27 cellular contexts compared by ENCODE assay signal in the genomic region with DNA sequence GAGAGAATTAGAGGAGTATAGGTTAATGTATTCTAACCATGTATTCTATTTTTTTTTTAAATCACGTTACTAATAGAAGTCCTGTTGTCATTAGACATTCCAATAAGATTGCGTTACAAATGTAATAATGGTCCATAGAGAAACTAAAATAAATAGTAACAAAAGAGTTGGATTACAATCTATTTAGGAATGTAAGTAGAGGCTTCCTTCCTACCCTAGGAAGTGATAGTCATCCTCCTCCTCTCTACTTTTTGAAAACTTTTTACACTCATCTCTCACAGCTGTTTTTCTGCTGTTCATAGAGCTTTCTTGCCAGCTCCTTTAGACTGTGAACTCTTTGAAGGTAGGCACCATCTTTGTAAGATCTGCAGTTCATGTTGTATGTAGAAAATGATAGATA. TPM values are rescaled to one million over a fixed set of nuclear protein-coding genes. Genes with fewer than 3 reads are reported as not detected.
DNase-seq lines count a peak whose midpoint lies in the region; ATAC-seq, FAIRE-seq and TF ChIP-seq lines count a peak whose summit lies in the region.
"Had no signal": no experiment of that assay in that cellular context is flagged by ENCODE, and none has a peak within 500 bp of the region (broad histone marks: within the 10 kb centered on the region; RNA-seq: fewer than 3 reads in every experiment).

No MANE protein-coding gene starts in this region.

- FAIRE-seq in A549 (lab: Jason Lieb, UNC): no peak
- FAIRE-seq: A204.1, HepG2 had no signal

- H3K4me1 ChIP-seq in A549 (no peaks in the 10 kb centered on the region; the same call in 2 of the 3 replicates), HCT116 (ENCODE audit: control insufficient read depth in 1 of 2, insufficient read depth in 2 of 2, low read length in 2 of 2) (peaks cover 15 to 31% of the 10 kb centered on the region in 2 experiments; a peak in 3 of 4 replicates)
- no peaks in the 10 kb centered on the region for H3K4me1 ChIP-seq in CD8-positive, alpha-beta T cell (ENCODE audit: insufficient read depth, low read length)
- H3K4me1 ChIP-seq: esophagus muscularis mucosa, thyroid gland had no signal

- no peak for TF ChIP-seq EP300 in A549 (IDR thresholded peaks at IDR 0.05)

- peak overlapping the region; percentile 79 for H2AFZ ChIP-seq in HCT116 (ENCODE audit: low read depth, low read length, poor library complexity, severe bottlenecking)

- H3K4me3 Mint-ChIP-seq in CD8-positive, alpha-beta T cell: no peak overlapping the region
- H3K4me3 Mint-ChIP-seq: activated CD8-positive, alpha-beta memory T cell treated with anti-CD3 and anti-CD28 coated beads, Interleukin-2, amount 10 ng/mL, durations not matched to agents 7 days and 5 days; activated T-helper 1 cell treated with anti-CD3 and anti-CD28 coated beads, Interleukin-12 subunit alpha, Interleukin-12 subunit beta, Interleukin-2, Interleukin-4 antibody, amounts not matched to agents 30 ng/mL and 10 ng/mL and 1 ng/mL, durations not matched to agents 14 hours and 24 hours and 36 hours; naive thymus-derived CD4-positive, alpha-beta T cell; stimulated activated naive CD8-positive, alpha-beta T cell treated with anti-CD3 and anti-CD28 coated beads, Interleukin-15, Interleukin-2, amounts not matched to agents 100 ng/mL and 50 ng/mL, for 24 hours had no signal

- CTCF ChIA-PET in A549 (lab: Yijun Ruan, JAX) (interaction anchor here (1.7 kb wide), 1 partner anchor 13 kb away, joined by 7 read pairs; no protein-coding TSS in a partner anchor), HCT116 (lab: Charles Lee) (interaction anchor here (0.8 kb wide), 1 partner anchor 279 kb away, joined by 3 read pairs; no protein-coding TSS in a partner anchor)
- CTCF ChIA-PET in CD8-positive, alpha-beta T cell (lab: Charles Lee): no interaction called here

- 24% methylated on average over 2 of the region's 2 CpGs for WGBS in A549 (ENCODE audit: missing lambda C conversion rate)

- peak overlapping the region; percentile 2 to 31; a peak in 2 of 6 replicates for H3K27ac ChIP-seq in A549
- peak overlapping the region; percentile 59; the same call in 1 of the 2 replicates for H3K27ac ChIP-seq in HCT116 (ENCODE audit: low read depth, low read length)
- no peak overlapping the region for H3K27ac ChIP-seq in CD8-positive, alpha-beta T cell (ENCODE audit: low read depth, low read length)
- H3K27ac ChIP-seq: C4-2B, esophagus muscularis mucosa, thyroid gland had no signal

- intact Hi-C loops in HCT116 (cut with micrococcal nuclease): no loop called here
- intact Hi-C loops in CD8-positive, alpha-beta T cell (cut with DNase I, micrococcal nuclease): no loop called here

- RAD21 ChIA-PET in HCT116 (lab: Charles Lee; ENCODE audit: low non-redundant PET in 1 of 2, low total read pairs in 2 of 2, uncharacterized antibody in 2 of 2, unreplicated experiment in 2 of 2): no interaction called here

- H3K9ac ChIP-seq in HCT116 (ENCODE audit: low read length): peak overlapping the region; percentile 48

- H3K4me1 Mint-ChIP-seq in CD8-positive, alpha-beta T cell (ENCODE audit: low read depth): no peaks in the 10 kb centered on the region
- H3K4me1 Mint-ChIP-seq: activated CD8-positive, alpha-beta memory T cell treated with anti-CD3 and anti-CD28 coated beads, Interleukin-2, amount 10 ng/mL, durations not matched to agents 7 days and 5 days; naive thymus-derived CD4-positive, alpha-beta T cell had no signal

- H3K36me3 Mint-ChIP-seq in CD8-positive, alpha-beta T cell: no peaks in the 10 kb centered on the region
- H3K36me3 Mint-ChIP-seq: activated CD8-positive, alpha-beta memory T cell treated with anti-CD3 and anti-CD28 coated beads, Interleukin-2, amount 10 ng/mL, durations not matched to agents 7 days and 5 days; activated naive CD4-positive, alpha-beta T cell treated with anti-CD3 and anti-CD28 coated beads, Interleukin-2, amount 50 U/mL, for 72 hours; naive thymus-derived CD4-positive, alpha-beta T cell had no signal

- H3K9me2 ChIP-seq in HCT116 (ENCODE audit: insufficient read depth): no peaks in the 10 kb centered on the region

- H3K9me3 ChIP-seq in A549: no peaks in the 10 kb centered on the region
- H3K9me3 ChIP-seq in HCT116 (ENCODE audit: control insufficient read depth in 1 of 2, insufficient read depth in 1 of 2, low read depth in 1 of 2, low read length in 2 of 2): no peaks in the 10 kb centered on the region
- H3K9me3 ChIP-seq in CD8-positive, alpha-beta T cell (ENCODE audit: low read length): no peaks in the 10 kb centered on the region
- H3K9me3 ChIP-seq: esophagus muscularis mucosa, thyroid gland had no signal

- 0 out of 3 replicates have a peak overlapping the region, but pooled peaks have one; percentile 32 for H3K4me2 ChIP-seq in A549
- H3K4me2 ChIP-seq in HCT116 (ENCODE audit: low read length): peak overlapping the region; percentile 71

- BruUV-seq in HCT116 (replicated peaks; lab: Mats Ljungman, UMichigan): no TSS peak

- TF ChIP-seq POLR2A in A549 (IDR thresholded peaks at IDR 0.05; ENCODE audit: low read length) (no peak), HCT116 (IDR thresholded peaks at IDR 0.05; ENCODE audit: borderline replicate concordance, extremely low read depth, insufficient read depth, insufficient read length) (no peak), GM18505 (IDR thresholded peaks at IDR 0.05; ENCODE audit: borderline replicate concordance, extremely low read depth, insufficient read depth, insufficient read length) (no peak)

- no peak for DNase-seq in A549 (ENCODE audit: low read depth in 1 of 2, low spot score in 1 of 2)
- no peak for DNase-seq in HCT116 (ENCODE audit: low read depth, low spot score)
- peak; percentile 71 for DNase-seq in iris pigment epithelial cell (ENCODE audit: low read depth)
- no peak for DNase-seq in NCI-H1930 (lab: John Stamatoyannopoulos, UW)
- DNase-seq in CD8-positive, alpha-beta T cell: no peak
- DNase-seq: activated CD4-positive, alpha-beta T cell treated with anti-CD3 and anti-CD28 coated beads for 48 hours; activated CD8-positive, alpha-beta memory T cell treated with anti-CD3 and anti-CD28 coated beads, Interleukin-2, amount 10 ng/mL, durations not matched to agents 7 days and 5 days; DMS153; effector CD8-positive, alpha-beta T cell; naive thymus-derived CD4-positive, alpha-beta T cell; NCI-H1105; NCI-H2081; retina; SHP77; T-helper 1 cell; thyroid gland had no signal

- TF ChIP-seq RAD21 in A549 (conservative IDR thresholded peaks at IDR 0.05 in 1 of 2, IDR thresholded peaks at IDR 0.05 in 1 of 2) (no peak), HCT116 (IDR thresholded peaks at IDR 0.05; ENCODE audit: low read depth) (no peak)

- H3K27ac Mint-ChIP-seq in CD8-positive, alpha-beta T cell: no peak overlapping the region
- H3K27ac Mint-ChIP-seq: activated CD8-positive, alpha-beta memory T cell treated with anti-CD3 and anti-CD28 coated beads, Interleukin-2, amount 10 ng/mL, durations not matched to agents 7 days and 5 days; activated naive CD4-positive, alpha-beta T cell treated with anti-CD3 and anti-CD28 coated beads, Interleukin-2, amount 50 U/mL, for 72 hours; activated T-helper 1 cell treated with anti-CD3 and anti-CD28 coated beads, Interleukin-12 subunit alpha, Interleukin-12 subunit beta, Interleukin-2, Interleukin-4 antibody, amounts not matched to agents 30 ng/mL and 10 ng/mL and 1 ng/mL, durations not matched to agents 14 hours and 24 hours and 36 hours; naive thymus-derived CD4-positive, alpha-beta T cell; stimulated activated naive CD8-positive, alpha-beta T cell treated with anti-CD3 and anti-CD28 coated beads, Interleukin-15, Interleukin-2, amounts not matched to agents 100 ng/mL and 50 ng/mL, for 24 hours had no signal

- ATAC-seq in A549 (no peak), HCT116 (peak; percentile 18; the same call in 1 of the 2 replicates), HG03175 (IDR thresholded peaks at IDR 0.05; ENCODE audit: unreplicated experiment) (no peak), GM18505 (IDR thresholded peaks at IDR 0.05; ENCODE audit: unreplicated experiment) (no peak)
- ATAC-seq in CD8-positive, alpha-beta T cell: no peak
- ATAC-seq: activated CD8-positive, alpha-beta memory T cell treated with anti-CD3 and anti-CD28 coated beads, Interleukin-2, amount 10 ng/mL, durations not matched to agents 7 days and 5 days; activated naive CD4-positive, alpha-beta T cell treated with anti-CD3 and anti-CD28 coated beads, Interleukin-2, amount 50 U/mL, for 72 hours; HepG2; naive thymus-derived CD4-positive, alpha-beta T cell had no signal

- no peak for TF ChIP-seq CTCF in A549 (IDR thresholded peaks at IDR 0.05)
- no peak for TF ChIP-seq CTCF in HCT116 (IDR thresholded peaks at IDR 0.05 in 2 of 3, conservative IDR thresholded peaks at IDR 0.05 in 1 of 3; ENCODE audit: borderline replicate concordance in 1 of 3, insufficient read depth in 1 of 3, low read depth in 2 of 3, low read length in 2 of 3)
- TF ChIP-seq CTCF in WI38 (IDR thresholded peaks at IDR 0.05; ENCODE audit: low read depth, low read length): no peak
- no peak for TF ChIP-seq CTCF in CD8-positive, alpha-beta T cell (IDR thresholded peaks at IDR 0.05)

- no peaks in the 10 kb centered on the region for H3K27me3 Mint-ChIP-seq in CD8-positive, alpha-beta T cell (ENCODE audit: low read depth)
- H3K27me3 Mint-ChIP-seq: activated CD8-positive, alpha-beta memory T cell treated with anti-CD3 and anti-CD28 coated beads, Interleukin-2, amount 10 ng/mL, durations not matched to agents 7 days and 5 days; stimulated activated naive CD8-positive, alpha-beta T cell treated with anti-CD3 and anti-CD28 coated beads, Interleukin-15, Interleukin-2, amounts not matched to agents 100 ng/mL and 50 ng/mL, for 24 hours had no signal

- H3K79me2 ChIP-seq in HCT116 (ENCODE audit: insufficient read depth, low read length): no peaks in the 10 kb centered on the region

- H3K4me3 ChIP-seq in A549 (no peak overlapping the region), HCT116 (replicated peaks in 1 of 2; ENCODE audit: low read depth in 1 of 2, low read length in 2 of 2) (peak overlapping the region in 1 of 2 experiments; percentile 37; a peak in 2 of 4 replicates), WI38 (ENCODE audit: low read depth, low read length) (0 out of 2 replicates have a peak overlapping the region, but pooled peaks have one; percentile 24)
- no peak overlapping the region for H3K4me3 ChIP-seq in CD8-positive, alpha-beta T cell (ENCODE audit: low read depth, low read length)
- H3K4me3 ChIP-seq: esophagus muscularis mucosa, thyroid gland had no signal

- no peaks in the 10 kb centered on the region for H3K36me3 ChIP-seq in HCT116 (ENCODE audit: control insufficient read depth in 1 of 2, insufficient read depth in 2 of 2, low read length in 2 of 2)
- H3K36me3 ChIP-seq in CD8-positive, alpha-beta T cell (ENCODE audit: insufficient read depth, low read length): no peaks in the 10 kb centered on the region
- H3K36me3 ChIP-seq: esophagus muscularis mucosa, thyroid gland had no signal

- no peaks in the 10 kb centered on the region for H3K9me3 Mint-ChIP-seq in CD8-positive, alpha-beta T cell
- H3K9me3 Mint-ChIP-seq: activated T-helper 1 cell treated with anti-CD3 and anti-CD28 coated beads, Interleukin-12 subunit alpha, Interleukin-12 subunit beta, Interleukin-2, Interleukin-4 antibody, amounts not matched to agents 30 ng/mL and 10 ng/mL and 1 ng/mL, durations not matched to agents 14 hours and 24 hours and 36 hours; stimulated activated naive CD8-positive, alpha-beta T cell treated with anti-CD3 and anti-CD28 coated beads, Interleukin-15, Interleukin-2, amounts not matched to agents 100 ng/mL and 50 ng/mL, for 24 hours had no signal

- H3K27me3 ChIP-seq in HCT116 (ENCODE audit: insufficient read depth, low read length): no peaks in the 10 kb centered on the region
- no peaks in the 10 kb centered on the region for H3K27me3 ChIP-seq in CD8-positive, alpha-beta T cell (ENCODE audit: insufficient read depth, low read length)
- H3K27me3 ChIP-seq: thyroid gland had no signal

- POLR2A ChIA-PET in A549 (lab: Yijun Ruan, JAX) (no interaction called here), HCT116 (lab: Charles Lee) (interaction anchor here (1.3 kb wide), 1 partner anchor 8 kb away, joined by 3 read pairs; no protein-coding TSS in a partner anchor)
- POLR2A ChIA-PET in CD8-positive, alpha-beta T cell (lab: Charles Lee): no interaction called here

- H4K20me1 ChIP-seq in HCT116 (ENCODE audit: insufficient read depth): no peaks in the 10 kb centered on the region

RNA-seq across cellular contexts. Expression of a gene that starts 23.6 kb away (rescaled TPM):
- polyA plus RNA-seq in A549 (2011; rRNA removed) (0.16 and 0.20 TPM in 2 replicates), A549 (2017; fragmentation: RNase III; extraction: RNeasy Plus Mini Kit Qiagen cat#74134 plus additional on column Dnase treatment) (0.10 to 0.32 TPM (median 0.13 TPM) in 3 replicates)
- 0.01 and 0.03 TPM in 2 replicates for polyA plus RNA-seq in A549 (2012; cell fraction: cytosol; rRNA removed)
- 0.02 and 0.07 TPM in 2 replicates for polyA plus RNA-seq in A549 (2012; cell fraction: nucleus; rRNA removed)
- polyA minus RNA-seq in A549 (2011; rRNA and poly(A)+ RNA removed): 0.10 and 0.12 TPM in 2 replicates
- total RNA-seq in HCT116 (2021; ENCODE audit: unreplicated experiment): 2.9 TPM
- polyA plus RNA-seq in HCT116 (2012): 0.21 and 0.87 TPM in 2 replicates
- not detected for total RNA-seq in CD8-positive, alpha-beta T cell
- total RNA-seq: activated CD8-positive, alpha-beta memory T cell treated with anti-CD3 and anti-CD28 coated beads, Interleukin-2, amount 10 ng/mL, durations not matched to agents 7 days and 5 days; activated naive CD4-positive, alpha-beta T cell treated with anti-CD3 and anti-CD28 coated beads, Interleukin-2, amount 50 U/mL, for 72 hours; activated T-helper 1 cell treated with anti-CD3 and anti-CD28 coated beads, Interleukin-12 subunit alpha, Interleukin-12 subunit beta, Interleukin-2, Interleukin-4 antibody, amounts not matched to agents 30 ng/mL and 10 ng/mL and 1 ng/mL, durations not matched to agents 14 hours and 24 hours and 36 hours; HepG2; naive thymus-derived CD4-positive, alpha-beta T cell; OCI-LY7 had no signal
- polyA plus RNA-seq: HepG2; naive thymus-derived CD4-positive, alpha-beta T cell had no signal
